In genomic region chr1:22416555-22417454, GRCh38 we compare ENCODE assay signal across 8 cellular contexts. TPM values are rescaled to one million over a fixed set of nuclear protein-coding genes. Genes with fewer than 3 reads are reported as not detected.
DNase-seq lines count a peak whose midpoint lies in the region; ATAC-seq and TF ChIP-seq lines count a peak whose summit lies in the region.

No MANE protein-coding gene starts in this region.

- intact Hi-C loops in colonic mucosa (cut with DNase I) (loop anchor here (10.0 kb wide), 1 partner anchor 142 kb away; no protein-coding TSS in a partner anchor), lower leg skin (cut with DNase I; ENCODE audit: low total_unique reads) (loop anchor here (10.0 kb wide), 1 partner anchor 292 kb away; no protein-coding TSS in a partner anchor)

- DNase-seq in AML-193 (lab: John Stamatoyannopoulos, UW) (peak; percentile 52 to 56), NCI-H510A treated with DMSO at 0.1 percent for 48 hours (lab: John Stamatoyannopoulos, UW) (peak; percentile 74), colonic mucosa (peak; percentile 80), lower leg skin (ENCODE audit: low spot score in 2 of 2) (peak; percentile 61 to 93)
- peak; percentile 58 to 65 for DNase-seq in activated CD4-positive, alpha-beta T cell treated with anti-CD3 and anti-CD28 coated beads for 4 hours
- DNase-seq in stimulated activated CD4-positive, alpha-beta T cell treated with anti-CD3 and anti-CD28 coated beads, TNF-alpha, amount 100 ng/mL, for 24 hours (ENCODE audit: low read depth in 3 of 3): peak; percentile 53 to 73 (median 55)

- no peak overlapping the region for H3K4me3 ChIP-seq in HEK293 (ENCODE audit: low read depth, low read length)
- no peak overlapping the region for H3K4me3 ChIP-seq in colonic mucosa
- no peak overlapping the region for H3K4me3 ChIP-seq in lower leg skin (ENCODE audit: low read depth, poor library complexity, severe bottlenecking)

- 15 to 17% methylated on average over 13 of the region's 13 CpGs for WGBS in lower leg skin, 2 donors

- CTCF ChIA-PET in HEK293 (lab: Yijun Ruan, JAX): interaction anchor here (0.6 to 4.9 kb wide), 47 partner anchors 10 to 1635 kb away, joined by 3 to 61 read pairs (median 4); partner anchors contain the start of gene C1QC

- no peak for TF ChIP-seq POLR2A in lower leg skin (IDR thresholded peaks at IDR 0.05)

- H3K27ac ChIP-seq in HEK293 (ENCODE audit: extremely low read depth, low read depth, low read length) (no peak overlapping the region), colonic mucosa (no peak overlapping the region)

- peaks cover 5% of the 10 kb centered on the region; the same call in 1 of the 2 replicates for H3K4me1 ChIP-seq in HEK293 (ENCODE audit: control insufficient read depth, insufficient read depth, low read length)
- no peaks in the 10 kb centered on the region for H3K4me1 ChIP-seq in colonic mucosa

- H3K36me3 ChIP-seq in HEK293 (ENCODE audit: control insufficient read depth in 2 of 2, insufficient read depth in 1 of 2, low read length in 2 of 2): no peaks in the 10 kb centered on the region
- no peaks in the 10 kb centered on the region for H3K36me3 ChIP-seq in colonic mucosa

- no peak overlapping the region for H3K9ac ChIP-seq in colonic mucosa (ENCODE audit: low read depth in 2 of 2, low read length in 2 of 2)

- H3K9me3 ChIP-seq in HEK293 (ENCODE audit: control insufficient read depth, insufficient read depth, low read depth, low read length) (no peaks in the 10 kb centered on the region), colonic mucosa (no peaks in the 10 kb centered on the region)

- H3K27me3 ChIP-seq in colonic mucosa: peaks cover 6% of the 10 kb centered on the region

- ATAC-seq in GM21526 (IDR thresholded peaks at IDR 0.05; ENCODE audit: low FRiP score, unreplicated experiment): no peak

- POLR2A ChIA-PET in HEK293 (lab: Yijun Ruan, JAX): no interaction called here

- TF ChIP-seq CTCF in HEK293 (tag by site-specific recombination; IDR thresholded peaks at IDR 0.05): peak; percentile 92
- peak; percentile 83 for TF ChIP-seq CTCF in colonic mucosa (IDR thresholded peaks at IDR 0.05)
- TF ChIP-seq CTCF in lower leg skin (IDR thresholded peaks at IDR 0.05): peak in 1 of 3 donors; percentile 32

TF ChIP-seq in HEK293, 187 proteins besides CTCF, POLR2A, EP300 and RAD21 (continues in another document):
- TF ChIP-seq ZNF133 (tag by site-specific recombination; IDR thresholded peaks at IDR 0.05): no peak
- peak; percentile 42; the same call in 1 of the 2 replicates for TF ChIP-seq ZNF394 (tag by site-specific recombination; IDR thresholded peaks at IDR 0.05; ENCODE audit: borderline replicate concordance)
- TF ChIP-seq ZNF747 (tag by site-specific recombination; IDR thresholded peaks at IDR 0.05): no peak
- peak; percentile 93 for TF ChIP-seq ZSCAN30 (tag by site-specific recombination; IDR thresholded peaks at IDR 0.05)
- peak; percentile 56; the same call in 1 of the 2 replicates for TF ChIP-seq ZFP69B (tag by site-specific recombination; IDR thresholded peaks at IDR 0.05)
- 0 out of 2 replicates have a peak, but pooled peaks have one; percentile 30 for TF ChIP-seq ZNF692 (tag by site-specific recombination; IDR thresholded peaks at IDR 0.05)
- TF ChIP-seq ZNF24 (tag by site-specific recombination; IDR thresholded peaks at IDR 0.05): 0 out of 2 replicates have a peak, but pooled peaks have one; percentile 31
- TF ChIP-seq SALL2 (tag by site-specific recombination; IDR thresholded peaks at IDR 0.05; ENCODE audit: borderline replicate concordance): no peak
- 0 out of 2 replicates have a peak, but pooled peaks have one; percentile 21 for TF ChIP-seq ZFHX2 (tag by site-specific recombination; conservative IDR thresholded peaks at IDR 0.05)
- no peak for TF ChIP-seq ZBTB21 (tag by site-specific recombination; IDR thresholded peaks at IDR 0.05)
- peak; percentile 48; the same call in 1 of the 2 replicates for TF ChIP-seq PATZ1 (tag by site-specific recombination; IDR thresholded peaks at IDR 0.05)
- TF ChIP-seq YY2 (tag by site-specific recombination; IDR thresholded peaks at IDR 0.05): no peak
- TF ChIP-seq ZNF596 (tag by site-specific recombination; IDR thresholded peaks at IDR 0.05): no peak
- peak; percentile 56 for TF ChIP-seq ZEB2 (tag by site-specific recombination; IDR thresholded peaks at IDR 0.05)
- TF ChIP-seq REPIN1 (tag by site-specific recombination; IDR thresholded peaks at IDR 0.05; ENCODE audit: low read depth): no peak
- no peak for TF ChIP-seq ZNF624 (tag by site-specific recombination; IDR thresholded peaks at IDR 0.05)
- 0 out of 2 replicates have a peak, but pooled peaks have one; percentile 17 for TF ChIP-seq TRIM28 (IDR thresholded peaks at IDR 0.05; ENCODE audit: borderline replicate concordance, low read length)
- peak; percentile 84 for TF ChIP-seq KLF16 (tag by site-specific recombination; IDR thresholded peaks at IDR 0.05)
- TF ChIP-seq ZNF311 (tag by site-specific recombination; IDR thresholded peaks at IDR 0.05; ENCODE audit: borderline replicate concordance): no peak
- TF ChIP-seq ZNF423 (tag by site-specific recombination; IDR thresholded peaks at IDR 0.05): no peak
- 0 out of 2 replicates have a peak, but pooled peaks have one; percentile 30 for TF ChIP-seq ZBTB8A (tag by site-specific recombination; IDR thresholded peaks at IDR 0.05)
- TF ChIP-seq SETDB1 (IDR thresholded peaks at IDR 0.05; ENCODE audit: insufficient read length, low read length): no peak
- no peak for TF ChIP-seq ZNF510 (tag by site-specific recombination; IDR thresholded peaks at IDR 0.05; ENCODE audit: insufficient replicate concordance)
- TF ChIP-seq ZNF600 (tag by site-specific recombination; IDR thresholded peaks at IDR 0.05): no peak
- no peak for TF ChIP-seq ZNF140 (tag by site-specific recombination; IDR thresholded peaks at IDR 0.05)
- no peak for TF ChIP-seq ELK4 (IDR thresholded peaks at IDR 0.05; ENCODE audit: borderline replicate concordance, low read depth, low read length)
- TF ChIP-seq ZNF274 (IDR thresholded peaks at IDR 0.05; ENCODE audit: low read length): no peak
- no peak for TF ChIP-seq ZNF274 (tag by site-specific recombination; IDR thresholded peaks at IDR 0.05; ENCODE audit: borderline replicate concordance)
- TF ChIP-seq KLF9 (tag by site-specific recombination; IDR thresholded peaks at IDR 0.05; ENCODE audit: low read depth): peak; percentile 92
- peak; percentile 70 for TF ChIP-seq KLF17 (tag by site-specific recombination; IDR thresholded peaks at IDR 0.05)
- no peak for TF ChIP-seq ZNF157 (tag by site-specific recombination; IDR thresholded peaks at IDR 0.05)

RNA-seq across cellular contexts. Expression of gene ZBTB40, which starts 34.8 kb away (rescaled TPM):
- 10 to 100 TPM; 11.2 to 16.2 TPM for total RNA-seq in colonic mucosa
- total RNA-seq in lower leg skin: 10 to 100 TPM in 3 of 4 donors, 1 to 10 TPM in 1; 7.5 to 13.3 (median 12.4) TPM
